ENCODE assay signal across 17 cellular contexts in the genomic region with DNA sequence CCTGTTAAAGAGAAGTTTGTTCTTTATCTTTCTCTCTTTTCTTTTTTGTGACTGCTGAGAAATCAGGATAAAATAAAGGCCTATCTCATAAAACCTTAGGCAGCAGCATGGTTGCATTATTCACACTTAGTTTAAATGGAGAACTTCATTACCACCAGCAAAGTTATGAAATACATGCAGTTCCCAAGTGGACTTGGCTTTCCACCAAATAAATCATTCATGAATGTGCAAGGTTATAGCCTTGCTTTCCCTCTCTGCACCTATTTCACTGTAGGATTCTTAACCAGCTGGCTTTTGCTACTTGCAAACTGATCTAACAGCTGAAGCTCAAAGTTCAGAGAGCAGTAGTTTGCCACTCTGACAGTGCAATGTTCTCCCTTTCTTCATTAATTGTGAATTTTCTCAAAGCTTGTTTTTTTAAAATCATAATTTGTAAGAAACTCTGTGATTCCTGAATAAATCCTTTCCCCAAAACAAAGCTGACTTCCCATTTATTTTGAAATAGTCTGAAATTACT.
"Had no signal": no experiment of that assay in that cellular context is flagged by ENCODE, and none has a peak within 500 bp of the region (broad histone marks: within the 10 kb centered on the region; RNA-seq: fewer than 3 reads in every experiment).

No MANE protein-coding gene starts in this region.

- H3K36me3 Mint-ChIP-seq: stimulated activated memory B cell treated with anti-CD40 and anti-IgM and Interleukin-4, amounts not matched to agents 10 μg/mL and 1 μg/mL and 100 μg/mL, for 72 hours had no signal

- H3K4me3 Mint-ChIP-seq: activated CD8-positive, alpha-beta T cell treated with anti-CD3 and anti-CD28 coated beads, Interleukin-2, amount 10 ng/mL, durations not matched to agents 7 days and 5 days; activated T-helper 1 cell treated with anti-CD3 and anti-CD28 coated beads, Interleukin-12 subunit alpha, Interleukin-12 subunit beta, Interleukin-2, Interleukin-4 antibody, amounts not matched to agents 30 ng/mL and 10 ng/mL and 1 ng/mL, durations not matched to agents 14 hours and 24 hours and 36 hours; stimulated activated memory B cell treated with anti-CD40 and anti-IgM and Interleukin-4, amounts not matched to agents 10 μg/mL and 1 μg/mL and 100 μg/mL, for 72 hours; T-helper 1 cell treated with Interleukin-12 subunit alpha and Interleukin-12 subunit beta and Interleukin-4 antibody, amounts not matched to agents 30 μg/mL and 1 μg/mL, for 36 hours had no signal

- H3K9me3 Mint-ChIP-seq: activated T-helper 1 cell treated with anti-CD3 and anti-CD28 coated beads, Interleukin-12 subunit alpha, Interleukin-12 subunit beta, Interleukin-2, Interleukin-4 antibody, amounts not matched to agents 30 ng/mL and 10 ng/mL and 1 ng/mL, durations not matched to agents 14 hours and 24 hours and 36 hours; T-helper 1 cell treated with Interleukin-12 subunit alpha and Interleukin-12 subunit beta and Interleukin-4 antibody, amounts not matched to agents 30 μg/mL and 1 μg/mL, for 36 hours had no signal

- DNase-seq: activated CD4-positive, alpha-beta T cell treated with anti-CD3 and anti-CD28 coated beads for 4 hours; activated CD8-positive, alpha-beta memory T cell treated with anti-CD3 and anti-CD28 coated beads, Interleukin-2, amount 50 U/mL, for 48 hours; activated CD8-positive, alpha-beta T cell treated with anti-CD3 and anti-CD28 coated beads, Interleukin-2, amount 10 ng/mL, durations not matched to agents 7 days and 5 days; activated naive CD4-positive, alpha-beta T cell treated with Interleukin-2 at 50 U/mL for 16 hours; adrenal gland; brain microvascular endothelial cell; heart left ventricle; left ventricle myocardium superior; posterior cingulate gyrus; stimulated activated CD4-positive, alpha-beta T cell treated with anti-CD3 and anti-CD28 coated beads, Interleukin-1b, Interleukin-23, amount 100 ng/mL, for 48 hours had no signal

- ATAC-seq: activated CD8-positive, alpha-beta T cell treated with anti-CD3 and anti-CD28 coated beads, Interleukin-2, amount 10 ng/mL, durations not matched to agents 7 days and 5 days; esophagus mucosa; foreskin keratinocyte; heart left ventricle; left ventricle myocardium superior; stimulated activated memory B cell treated with anti-CD40 and anti-IgM and Interleukin-4, amounts not matched to agents 10 μg/mL and 1 μg/mL and 100 μg/mL, for 72 hours had no signal

- H3K27ac Mint-ChIP-seq: activated CD8-positive, alpha-beta T cell treated with anti-CD3 and anti-CD28 coated beads, Interleukin-2, amount 10 ng/mL, durations not matched to agents 7 days and 5 days; activated T-helper 1 cell treated with anti-CD3 and anti-CD28 coated beads, Interleukin-12 subunit alpha, Interleukin-12 subunit beta, Interleukin-2, Interleukin-4 antibody, amounts not matched to agents 30 ng/mL and 10 ng/mL and 1 ng/mL, durations not matched to agents 14 hours and 24 hours and 36 hours; stimulated activated memory B cell treated with anti-CD40 and anti-IgM and Interleukin-4, amounts not matched to agents 10 μg/mL and 1 μg/mL and 100 μg/mL, for 72 hours; T-helper 1 cell treated with Interleukin-12 subunit alpha and Interleukin-12 subunit beta and Interleukin-4 antibody, amounts not matched to agents 30 μg/mL and 1 μg/mL, for 36 hours had no signal

- H3K27me3 Mint-ChIP-seq: stimulated activated memory B cell treated with anti-CD40 and anti-IgM and Interleukin-4, amounts not matched to agents 10 μg/mL and 1 μg/mL and 100 μg/mL, for 72 hours had no signal

- H3K4me3 ChIP-seq: adrenal gland, heart left ventricle, right atrium auricular region, tibial nerve had no signal
